Comparison of ENCODE assay signal across 18 cellular contexts in genomic region chr9:110777201-110777842, GRCh38.
DNase-seq lines count a peak whose midpoint lies in the region; ATAC-seq, FAIRE-seq and TF ChIP-seq lines count a peak whose summit lies in the region.
"Had no signal": no experiment of that assay in that cellular context is flagged by ENCODE, and none has a peak within 500 bp of the region (broad histone marks: within the 10 kb centered on the region; RNA-seq: fewer than 3 reads in every experiment).

No MANE protein-coding gene starts in this region.

- no peak for FAIRE-seq in small intestine (lab: Jason Lieb, UNC)
- FAIRE-seq: RCC 7860 had no signal

- H3K79me2 ChIP-seq in HCT116 (ENCODE audit: insufficient read depth, low read length) = no peaks in the 10 kb centered on the region

- H3K9me3 ChIP-seq in HCT116 (ENCODE audit: control insufficient read depth in 1 of 2, insufficient read depth in 1 of 2, low read depth in 1 of 2, low read length in 2 of 2) (no peaks in the 10 kb centered on the region), adipocyte (ENCODE audit: control insufficient read depth, low read length) (no peaks in the 10 kb centered on the region), iPS-20b (ENCODE audit: insufficient read depth, low read depth, low read length) (no peaks in the 10 kb centered on the region), small intestine (ENCODE audit: control insufficient read depth, low read depth) (no peaks in the 10 kb centered on the region)
- no peaks in the 10 kb centered on the region for H3K9me3 ChIP-seq in naive thymus-derived CD4-positive, alpha-beta T cell (ENCODE audit: control insufficient read depth in 2 of 3, low read length in 3 of 3)

- no peaks in the 10 kb centered on the region for H3K9me3 Mint-ChIP-seq in naive thymus-derived CD4-positive, alpha-beta T cell
- H3K9me3 Mint-ChIP-seq: activated CD4-positive, alpha-beta memory T cell treated with anti-CD3 and anti-CD28 coated beads for 36 hours; memory B cell had no signal

- no peak for TF ChIP-seq POLR2A in HCT116 (IDR thresholded peaks at IDR 0.05; ENCODE audit: borderline replicate concordance, extremely low read depth, insufficient read depth, insufficient read length)

- peaks cover 0 to 5% (median 3%) of the 10 kb centered on the region in 5 donors for H3K27me3 Mint-ChIP-seq in naive thymus-derived CD4-positive, alpha-beta T cell
- H3K27me3 Mint-ChIP-seq: activated CD4-positive, alpha-beta memory T cell treated with anti-CD3 and anti-CD28 coated beads for 36 hours; memory B cell had no signal

- POLR2A ChIA-PET in HCT116 (lab: Charles Lee) = interaction anchor here (0.7 kb wide), 1 partner anchor 1283 kb away, joined by 3 read pairs; no protein-coding TSS in a partner anchor
- POLR2A ChIA-PET in naive thymus-derived CD4-positive, alpha-beta T cell (lab: Charles Lee) = no interaction called here

- H3K9ac ChIP-seq in HCT116 (ENCODE audit: low read length) (no peak overlapping the region), adipocyte (ENCODE audit: low read length) (peak overlapping the region; percentile 27), iPS-20b (ENCODE audit: low read depth, low read length) (no peak overlapping the region)

- RAD21 ChIA-PET in HCT116 (lab: Charles Lee; ENCODE audit: low non-redundant PET in 1 of 2, low total read pairs in 2 of 2, uncharacterized antibody in 2 of 2, unreplicated experiment in 2 of 2) = no interaction called here

- H3K36me3 ChIP-seq in HCT116 (ENCODE audit: control insufficient read depth in 1 of 2, insufficient read depth in 2 of 2, low read length in 2 of 2) = no peaks in the 10 kb centered on the region
- H3K36me3 ChIP-seq in adipocyte (ENCODE audit: control insufficient read depth, insufficient read depth, low read length, severe bottlenecking) = no peaks in the 10 kb centered on the region
- H3K36me3 ChIP-seq in iPS-20b (ENCODE audit: insufficient read depth, low read depth, low read length) = no peaks in the 10 kb centered on the region
- H3K36me3 ChIP-seq in small intestine (ENCODE audit: control insufficient read depth in 2 of 2, insufficient read depth in 2 of 2, low read length in 2 of 2) = no peaks in the 10 kb centered on the region
- no peaks in the 10 kb centered on the region for H3K36me3 ChIP-seq in naive thymus-derived CD4-positive, alpha-beta T cell (ENCODE audit: control insufficient read depth in 2 of 3, insufficient read depth in 3 of 3, low read length in 3 of 3)
- H3K36me3 ChIP-seq: cardiac muscle cell had no signal

- no peaks in the 10 kb centered on the region for H4K20me1 ChIP-seq in HCT116 (ENCODE audit: insufficient read depth)

- TF ChIP-seq RAD21 in HCT116 (IDR thresholded peaks at IDR 0.05; ENCODE audit: low read depth) = no peak

- H3K4me2 ChIP-seq in HCT116 (ENCODE audit: low read length) = no peak overlapping the region

- no peaks in the 10 kb centered on the region; the same call in 1 of the 2 replicates for H3K9me2 ChIP-seq in HCT116 (ENCODE audit: insufficient read depth)

- no peak for ATAC-seq in HCT116
- ATAC-seq in naive thymus-derived CD4-positive, alpha-beta T cell = no peak
- ATAC-seq: stimulated activated naive CD8-positive, alpha-beta T cell treated with anti-CD3 and anti-CD28 coated beads, Interleukin-15, Interleukin-2, amounts not matched to agents 100 U/mL and 50 U/mL, for 24 hours had no signal

- intact Hi-C loops in HCT116 (cut with micrococcal nuclease) = no loop called here
- intact Hi-C loops in naive thymus-derived CD4-positive, alpha-beta T cell (cut with micrococcal nuclease) = no loop called here
- intact Hi-C loops in posterior cingulate gyrus (cut with DNase I) = no loop called here

- no peak for DNase-seq in HCT116 (ENCODE audit: low read depth, low spot score)
- DNase-seq in adipocyte (ENCODE audit: low read depth) = peak; percentile 37
- DNase-seq in small intestine = peak; percentile 54
- no peak for DNase-seq in stimulated activated CD4-positive, alpha-beta T cell treated with anti-CD3 and anti-CD28 coated beads, Interleukin-4, amount 100 ng/mL, for 24 hours
- no peak for DNase-seq in naive thymus-derived CD4-positive, alpha-beta T cell
- DNase-seq in stimulated activated CD4-positive, alpha-beta T cell treated with anti-CD3 and anti-CD28 coated beads, Interleukin-2, amount 100 ng/mL, for 24 hours = no peak
- no peak for DNase-seq in posterior cingulate gyrus
- DNase-seq: activated CD4-positive, alpha-beta memory T cell treated with anti-CD3 and anti-CD28 coated beads for 36 hours; GDM1; hypothalamus; NCI-H1092 treated with DMSO at 0.1 percent for 48 hours; stimulated activated naive CD8-positive, alpha-beta T cell treated with anti-CD3 and anti-CD28 coated beads, Interleukin-15, Interleukin-2, amounts not matched to agents 100 U/mL and 50 U/mL, for 24 hours had no signal

- H3K27me3 ChIP-seq in HCT116 (ENCODE audit: insufficient read depth, low read length) = no peaks in the 10 kb centered on the region
- no peaks in the 10 kb centered on the region for H3K27me3 ChIP-seq in adipocyte (replicated peaks; ENCODE audit: control insufficient read depth, insufficient read depth, low read length)
- H3K27me3 ChIP-seq in iPS-20b (ENCODE audit: insufficient read depth, low read length) = no peaks in the 10 kb centered on the region
- no peaks in the 10 kb centered on the region for H3K27me3 ChIP-seq in small intestine (ENCODE audit: control insufficient read depth in 2 of 2, insufficient read depth in 2 of 2, low read length in 2 of 2)
- H3K27me3 ChIP-seq in naive thymus-derived CD4-positive, alpha-beta T cell (ENCODE audit: control insufficient read depth in 2 of 2, insufficient read depth in 2 of 2, low read length in 2 of 2) = no peaks in the 10 kb centered on the region
- H3K27me3 ChIP-seq: cardiac muscle cell had no signal

- H3K27ac ChIP-seq in HCT116 (ENCODE audit: low read depth, low read length) (no peak overlapping the region), iPS-20b (ENCODE audit: low read length) (no peak overlapping the region), small intestine (ENCODE audit: low read depth in 1 of 2, low read length in 1 of 2) (no peak overlapping the region)
- no peak overlapping the region for H3K27ac ChIP-seq in naive thymus-derived CD4-positive, alpha-beta T cell (ENCODE audit: low read depth, low read length)
- H3K27ac ChIP-seq: C4-2B, cardiac muscle cell had no signal

- H3K27ac Mint-ChIP-seq in naive thymus-derived CD4-positive, alpha-beta T cell = no peak overlapping the region
- H3K27ac Mint-ChIP-seq: activated CD4-positive, alpha-beta memory T cell treated with anti-CD3 and anti-CD28 coated beads for 36 hours; memory B cell; progenitor cell of endocrine pancreas had no signal

- no peaks in the 10 kb centered on the region for H3K4me1 ChIP-seq in HCT116 (ENCODE audit: control insufficient read depth in 1 of 2, insufficient read depth in 2 of 2, low read length in 2 of 2)
- peaks cover 28% of the 10 kb centered on the region for H3K4me1 ChIP-seq in adipocyte (ENCODE audit: control insufficient read depth, insufficient read depth, low read length)
- peaks cover 17% of the 10 kb centered on the region; the same call in 1 of the 2 replicates for H3K4me1 ChIP-seq in iPS-20b (ENCODE audit: insufficient read depth, low read length)
- no peaks in the 10 kb centered on the region for H3K4me1 ChIP-seq in small intestine (ENCODE audit: control insufficient read depth in 2 of 2, insufficient read depth in 1 of 2, low read depth in 1 of 2, low read length in 1 of 2)
- no peaks in the 10 kb centered on the region for H3K4me1 ChIP-seq in naive thymus-derived CD4-positive, alpha-beta T cell (ENCODE audit: control insufficient read depth in 2 of 2, insufficient read depth in 2 of 2, low read length in 2 of 2)

- H3K36me3 Mint-ChIP-seq in naive thymus-derived CD4-positive, alpha-beta T cell = no peaks in the 10 kb centered on the region
- H3K36me3 Mint-ChIP-seq: activated CD4-positive, alpha-beta memory T cell treated with anti-CD3 and anti-CD28 coated beads for 36 hours; memory B cell had no signal

- no TSS peak for BruUV-seq in HCT116 (replicated peaks; lab: Mats Ljungman, UMichigan)

- H3K4me3 ChIP-seq in HCT116 (replicated peaks in 1 of 2; ENCODE audit: low read depth in 1 of 2, low read length in 2 of 2) (no peak overlapping the region), adipocyte (ENCODE audit: low read length) (peak overlapping the region; percentile 50), iPS-20b (ENCODE audit: low read length) (peak overlapping the region; percentile 16; the same call in 1 of the 2 replicates), small intestine (ENCODE audit: low read depth in 1 of 2, low read length in 2 of 2) (no peak overlapping the region)
- H3K4me3 ChIP-seq in naive thymus-derived CD4-positive, alpha-beta T cell (ENCODE audit: low read length) = no peak overlapping the region
- H3K4me3 ChIP-seq: cardiac muscle cell had no signal

- H3K4me3 Mint-ChIP-seq in naive thymus-derived CD4-positive, alpha-beta T cell = no peak overlapping the region
- H3K4me3 Mint-ChIP-seq: activated CD4-positive, alpha-beta memory T cell treated with anti-CD3 and anti-CD28 coated beads for 36 hours; memory B cell had no signal

- 24 to 29% (median 24%) methylated on average over 4 of the region's 4 CpGs for WGBS in small intestine, 3 donors

- CTCF ChIA-PET in HCT116 (lab: Charles Lee) = no interaction called here
- CTCF ChIA-PET in naive thymus-derived CD4-positive, alpha-beta T cell (lab: Charles Lee) = no interaction called here

- H3K4me1 Mint-ChIP-seq in naive thymus-derived CD4-positive, alpha-beta T cell = no peaks in the 10 kb centered on the region
- H3K4me1 Mint-ChIP-seq: memory B cell had no signal

- H2AFZ ChIP-seq in HCT116 (ENCODE audit: low read depth, low read length, poor library complexity, severe bottlenecking) = no peak overlapping the region

- no peak for TF ChIP-seq CTCF in HCT116 (IDR thresholded peaks at IDR 0.05 in 2 of 3, conservative IDR thresholded peaks at IDR 0.05 in 1 of 3; ENCODE audit: borderline replicate concordance in 1 of 3, insufficient read depth in 1 of 3, low read depth in 2 of 3, low read length in 2 of 3)

TF ChIP-seq in HCT116, 20 proteins besides CTCF, POLR2A, EP300 and RAD21 (continues in another document):
- TF ChIP-seq YY1 (IDR thresholded peaks at IDR 0.05; ENCODE audit: extremely low read depth, insufficient replicate concordance, low read depth, low read length) = no peak

Comparison
In these comparisons a context has a peak if more than half of its experiments do, and no peak if none do; other contexts are left out.
1. DNase-seq: peak in adipocyte (single experiment) and small intestine (single experiment); none in HCT116 (single experiment), stimulated activated CD4-positive, alpha-beta T cell treated with anti-CD3 and anti-CD28 coated beads, Interleukin-4, amount 100 ng/mL, for 24 hours (single experiment), naive thymus-derived CD4-positive, alpha-beta T cell (0 of 9), stimulated activated CD4-positive, alpha-beta T cell treated with anti-CD3 and anti-CD28 coated beads, Interleukin-2, amount 100 ng/mL, for 24 hours (0 of 2) and posterior cingulate gyrus (0 of 10).
2. H3K4me3 ChIP-seq: peak in adipocyte (single experiment) and iPS-20b (single experiment); none in HCT116 (0 of 2), small intestine (0 of 2) and naive thymus-derived CD4-positive, alpha-beta T cell (single experiment).